In the genomic region with DNA sequence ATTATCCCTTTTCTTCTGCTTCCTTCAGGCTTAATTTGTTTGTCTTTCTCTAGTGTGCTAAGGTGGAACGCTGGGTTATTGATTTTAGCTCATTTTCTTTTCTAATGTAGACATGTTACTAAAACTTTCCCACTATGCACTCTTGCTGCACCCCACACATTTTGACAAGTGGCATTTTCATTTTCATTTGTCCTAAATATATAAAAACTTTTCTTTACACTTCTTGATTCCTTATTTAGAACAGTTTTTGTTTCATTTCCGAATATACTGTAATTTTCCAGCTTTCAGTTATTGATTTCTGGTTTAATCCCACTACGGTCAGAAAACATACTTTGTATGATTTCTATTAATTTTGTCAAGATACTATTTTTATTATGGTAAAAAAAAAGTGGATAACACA, we compare ENCODE assay signal across 27 cellular contexts. TPM values are rescaled to one million over a fixed set of nuclear protein-coding genes. Genes with fewer than 3 reads are reported as not detected.
"Had no signal": no experiment of that assay in that cellular context is flagged by ENCODE, and none has a peak within 500 bp of the region (broad histone marks: within the 10 kb centered on the region; RNA-seq: fewer than 3 reads in every experiment).

No MANE protein-coding gene starts in this region.

- ATAC-seq: naive thymus-derived CD8-positive, alpha-beta T cell; sciatic nerve had no signal

- H3K27ac Mint-ChIP-seq: naive thymus-derived CD8-positive, alpha-beta T cell had no signal

- H3K4me1 Mint-ChIP-seq: neural crest cell had no signal

- H3K4me3 Mint-ChIP-seq: naive thymus-derived CD8-positive, alpha-beta T cell; neural crest cell had no signal

- DNase-seq: cortex of kidney; dorsolateral prefrontal cortex; effector CD8-positive, alpha-beta T cell; foreskin melanocyte; head of caudate nucleus; hypothalamus; kidney glomerular epithelial cell; mesendoderm; naive thymus-derived CD8-positive, alpha-beta T cell; posterior cingulate gyrus; stimulated activated CD4-positive, alpha-beta T cell treated with anti-CD3 and anti-CD28 coated beads, Interleukin-2, amount 100 ng/mL, for 24 hours; stimulated activated CD4-positive, alpha-beta T cell treated with anti-CD3 and anti-CD28 coated beads, Interleukin-4, amount 100 ng/mL, for 4 hours; stimulated activated naive CD4-positive, alpha-beta T cell; stomach; substantia nigra; transverse colon had no signal

RNA-seq across cellular contexts. Expression of gene LYPD8, which starts 44.9 kb away (rescaled TPM):
- total RNA-seq: liver; lung microvascular endothelial cell; mononuclear cell; naive thymus-derived CD8-positive, alpha-beta T cell; neural crest cell; osteocyte; pulmonary artery endothelial cell; sciatic nerve; skeletal muscle tissue; thoracic aorta; ureter had no signal
- polyA plus RNA-seq: esophagus; liver; naive thymus-derived CD8-positive, alpha-beta T cell had no signal
